ENCODE assay signal across 1 cellular context in genomic region chr1:13570924-13571323, GRCh38.
TF ChIP-seq lines count a peak whose summit lies in the region.

No MANE protein-coding gene starts in this region.

TF ChIP-seq in WTC11, 78 proteins besides CTCF, POLR2A, EP300 and RAD21:
- no peak for TF ChIP-seq ATF6 (CRISPR knock-in tag; IDR thresholded peaks at IDR 0.05)
- no peak for TF ChIP-seq FOXP4 (CRISPR knock-in tag; IDR thresholded peaks at IDR 0.05)
- no peak for TF ChIP-seq TEAD1 (CRISPR knock-in tag; IDR thresholded peaks at IDR 0.05)
- no peak for TF ChIP-seq EMX1 (CRISPR knock-in tag; IDR thresholded peaks at IDR 0.05)
- TF ChIP-seq ESRRA (CRISPR knock-in tag; IDR thresholded peaks at IDR 0.05; ENCODE audit: borderline replicate concordance): no peak
- TF ChIP-seq ZNF671 (CRISPR knock-in tag; IDR thresholded peaks at IDR 0.05): no peak
- TF ChIP-seq PRRX2 (CRISPR knock-in tag; IDR thresholded peaks at IDR 0.05): no peak
- no peak for TF ChIP-seq ZNF317 (CRISPR knock-in tag; IDR thresholded peaks at IDR 0.05; ENCODE audit: borderline replicate concordance, low read depth)
- TF ChIP-seq ZNF263 (CRISPR knock-in tag; IDR thresholded peaks at IDR 0.05; ENCODE audit: low read depth): no peak
- TF ChIP-seq ATF1 (CRISPR knock-in tag; IDR thresholded peaks at IDR 0.05): no peak
- TF ChIP-seq GTF2I (CRISPR knock-in tag; conservative IDR thresholded peaks at IDR 0.05): no peak
- no peak for TF ChIP-seq STAT6 (CRISPR knock-in tag; conservative IDR thresholded peaks at IDR 0.05; ENCODE audit: low read depth)
- TF ChIP-seq ARID4B (CRISPR knock-in tag; IDR thresholded peaks at IDR 0.05; ENCODE audit: borderline replicate concordance): no peak
- TF ChIP-seq ZMAT4 (CRISPR knock-in tag; IDR thresholded peaks at IDR 0.05): no peak
- no peak for TF ChIP-seq ETV6 (CRISPR knock-in tag; IDR thresholded peaks at IDR 0.05)
- no peak for TF ChIP-seq MAX (CRISPR knock-in tag; IDR thresholded peaks at IDR 0.05)
- TF ChIP-seq ERG (CRISPR knock-in tag; IDR thresholded peaks at IDR 0.05): no peak
